7 cellular contexts compared by ENCODE assay signal in the genomic region with DNA sequence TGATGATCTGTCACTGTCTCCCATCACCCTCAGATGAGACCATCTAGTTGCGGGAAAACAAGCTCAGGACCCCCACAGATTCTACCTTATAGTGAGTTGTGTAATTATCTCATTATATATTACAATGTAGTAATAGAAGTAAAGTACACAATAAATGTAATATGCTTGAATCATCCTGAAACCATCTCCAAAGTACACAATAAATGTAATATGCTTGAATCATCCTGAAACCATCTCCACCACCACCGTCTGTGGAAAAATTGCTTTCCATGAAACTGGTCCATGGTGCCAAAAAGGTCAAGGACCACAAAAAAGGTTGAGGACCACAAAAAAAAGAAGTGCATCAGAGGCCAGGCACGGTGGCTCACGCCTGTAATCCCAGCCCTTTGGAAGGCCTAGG. TPM values are rescaled to one million over a fixed set of nuclear protein-coding genes. Genes with fewer than 3 reads are reported as not detected.
DNase-seq lines count a peak whose midpoint lies in the region; ATAC-seq, FAIRE-seq and TF ChIP-seq lines count a peak whose summit lies in the region.
"Not testable (repeated sequence)": the region's sequence is repeated elsewhere in the genome, so short reads cannot be mapped to it uniquely, and the experiment has no call there.
"Had no signal": no experiment of that assay in that cellular context is flagged by ENCODE, and none has a peak within 500 bp of the region (broad histone marks: within the 10 kb centered on the region; RNA-seq: fewer than 3 reads in every experiment).

No MANE protein-coding gene starts in this region.

- TF ChIP-seq POLR2A in H54 (IDR thresholded peaks at IDR 0.05; ENCODE audit: low read depth, low read length): not testable (repeated sequence)

- not testable (repeated sequence) for H2AFZ ChIP-seq in PC-3 (ENCODE audit: low read length); astrocyte (ENCODE audit: low read depth, low read length)

- POLR2A ChIA-PET in PC-3 (lab: Charles Lee; ENCODE audit: unreplicated experiment): not testable (repeated sequence)

- not testable (repeated sequence) for H4K20me1 ChIP-seq in PC-3 (ENCODE audit: low read length); astrocyte (ENCODE audit: insufficient read depth, low read length)

- H3K4me2 ChIP-seq in PC-3 (ENCODE audit: low read length); astrocyte (ENCODE audit: low read length): not testable (repeated sequence)

- not testable (repeated sequence) for H3K4me1 Mint-ChIP-seq in astrocyte (ENCODE audit: low read depth, unreplicated experiment)

- H3K79me2 ChIP-seq in PC-3 (ENCODE audit: low read length); astrocyte (ENCODE audit: insufficient read depth, low read length): not testable (repeated sequence)

- H3K4me1 ChIP-seq in PC-3 (ENCODE audit: insufficient read depth, low read length); RWPE2 (ENCODE audit: insufficient read depth, poor library complexity, severe bottlenecking); astrocyte (ENCODE audit: insufficient read depth, low read length): not testable (repeated sequence)

- not testable (repeated sequence) for H3K27me3 ChIP-seq in PC-3 (ENCODE audit: low read length); RWPE2 (ENCODE audit: insufficient read depth, poor library complexity, severe bottlenecking); astrocyte (ENCODE audit: insufficient read depth, low read length)

- FAIRE-seq in H54 (lab: Jason Lieb, UNC): peak; percentile 98
- peak; percentile 9 for FAIRE-seq in astrocyte (lab: Jason Lieb, UNC)
- FAIRE-seq in urothelium cell line (lab: Jason Lieb, UNC): peak; percentile 77

- H3K27ac ChIP-seq in PC-3 (ENCODE audit: low read length); RWPE2 (ENCODE audit: poor library complexity, severe bottlenecking); astrocyte (ENCODE audit: low read depth, low read length): not testable (repeated sequence)

- not testable (repeated sequence) for H3K9me3 ChIP-seq in PC-3 (ENCODE audit: low read length); RWPE2 (ENCODE audit: severe bottlenecking); astrocyte (ENCODE audit: insufficient read depth, low read depth, low read length)

- not testable (repeated sequence) for H3K4me3 ChIP-seq in PC-3 (ENCODE audit: low read length); RWPE2 (ENCODE audit: severe bottlenecking); astrocyte (ENCODE audit: insufficient read depth, low read depth, low read length)

- not testable (repeated sequence) for TF ChIP-seq CTCF in PC-3 (conservative IDR thresholded peaks at IDR 0.05; ENCODE audit: low read depth, low read length); RWPE2 (IDR thresholded peaks at IDR 0.05; ENCODE audit: poor library complexity, severe bottlenecking); astrocyte (IDR thresholded peaks at IDR 0.05; ENCODE audit: insufficient read depth, low read depth, low read length)

- DNase-seq in H54 (ENCODE audit: insufficient read length, low spot score); PC-3; RWPE2 (ENCODE audit: low spot score); astrocyte (ENCODE audit: low read depth); urothelium cell line (ENCODE audit: low spot score): not testable (repeated sequence)

- H3K27ac Mint-ChIP-seq in astrocyte (ENCODE audit: unreplicated experiment): not testable (repeated sequence)

- not testable (repeated sequence) for H3K4me3 Mint-ChIP-seq in astrocyte (ENCODE audit: unreplicated experiment)

- not testable (repeated sequence) for H3K27me3 Mint-ChIP-seq in astrocyte (ENCODE audit: low read depth, unreplicated experiment)

- intact Hi-C loops in PC-3 (cut with micrococcal nuclease): not testable (repeated sequence)

- ATAC-seq in PC-3 (peak; percentile 80), RWPE2 (ENCODE audit: low read depth) (peak; percentile 89)

- not testable (repeated sequence) for H3K36me3 Mint-ChIP-seq in astrocyte (ENCODE audit: low read depth, unreplicated experiment)

- H3K36me3 ChIP-seq in PC-3 (ENCODE audit: low read depth, low read length); RWPE2 (ENCODE audit: low read depth); astrocyte (ENCODE audit: insufficient read depth, low read length): not testable (repeated sequence)

- not testable (repeated sequence) for H3K9ac ChIP-seq in PC-3 (ENCODE audit: low read length); astrocyte (ENCODE audit: low read length)

- H3K9me3 Mint-ChIP-seq in astrocyte (ENCODE audit: unreplicated experiment): not testable (repeated sequence)

- H3K9me2 ChIP-seq in PC-3 (replicated peaks; ENCODE audit: low read length): not testable (repeated sequence)

- CTCF ChIA-PET in PC-3 (lab: Charles Lee): not testable (repeated sequence)

- not testable (repeated sequence) for BruUV-seq in PC-3 (replicated peaks; lab: Mats Ljungman, UMichigan)

- H3F3A ChIP-seq in PC-3 (ENCODE audit: low read length, unreplicated experiment): not testable (repeated sequence)

RNA-seq across cellular contexts. Expression of gene LIMS3, which starts 29.3 kb away (rescaled TPM):
- total RNA-seq in PC-3 (2014; rRNA removed) (0.26 TPM in 1 of 2 replicates, not detected in the other), astrocyte (3.2 and 7.1 TPM in 2 replicates)
- total RNA-seq: Calu3; CD8-positive, alpha-beta T cell had no signal
